9 cellular contexts compared by ENCODE assay signal in the genomic region with DNA sequence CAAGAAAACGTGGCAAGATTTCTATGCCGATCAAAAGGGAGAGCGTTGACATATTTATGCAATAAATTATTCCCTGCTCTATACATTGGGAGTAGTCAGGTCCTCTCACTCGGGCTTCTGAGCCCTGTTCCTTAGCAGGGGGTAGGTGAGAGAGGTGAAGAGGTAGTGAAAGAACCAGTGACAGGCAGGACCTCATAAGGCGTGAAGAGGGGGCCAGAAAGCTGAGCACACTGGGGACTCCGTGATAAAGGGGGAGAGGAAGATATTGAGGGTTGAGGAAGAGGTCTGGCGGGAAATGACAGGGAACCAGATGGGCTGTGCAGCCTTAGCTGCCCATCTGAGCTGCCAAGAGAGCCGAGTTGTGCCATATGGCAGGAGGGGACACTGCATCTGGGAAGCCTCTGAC. TPM values are rescaled to one million over a fixed set of nuclear protein-coding genes. Genes with fewer than 3 reads are reported as not detected.
DNase-seq lines count a peak whose midpoint lies in the region; ATAC-seq and TF ChIP-seq lines count a peak whose summit lies in the region.
"Had no signal": no experiment of that assay in that cellular context is flagged by ENCODE, and none has a peak within 500 bp of the region (broad histone marks: within the 10 kb centered on the region; RNA-seq: fewer than 3 reads in every experiment).

No MANE protein-coding gene starts in this region.

- intact Hi-C loops in OCI-LY7 (cut with micrococcal nuclease; ENCODE audit: unreplicated experiment) (loop anchor here (2.0 to 10.0 kb wide), 4 partner anchors 59 to 361 kb away; a partner anchor contains a TSS), esophagus muscularis mucosa (cut with DNase I) (loop anchor here (2.0 to 10.0 kb wide), 2 partner anchors 59 to 541 kb away; a partner anchor contains a TSS)

- H4K20me1 ChIP-seq in OCI-LY7 (ENCODE audit: insufficient read depth, low read length), result no peaks in the 10 kb centered on the region

- TF ChIP-seq CTCF in HEK293 (tag by site-specific recombination; IDR thresholded peaks at IDR 0.05) (no peak), OCI-LY7 (conservative IDR thresholded peaks at IDR 0.05; ENCODE audit: low read length) (no peak), esophagus muscularis mucosa (IDR thresholded peaks at IDR 0.05) (no peak)

- H3K27ac ChIP-seq in HEK293 (ENCODE audit: extremely low read depth, low read depth, low read length) (peak overlapping the region; percentile 38; the same call in 1 of the 2 replicates), OCI-LY7 (ENCODE audit: low read depth, low read length, poor library complexity, severe bottlenecking) (no peak overlapping the region), esophagus muscularis mucosa (replicated peaks in 1 of 4) (no peak overlapping the region)

- H3K4me2 ChIP-seq in OCI-LY7 (ENCODE audit: low read length) (peak overlapping the region; percentile 91), skeletal muscle satellite cell (ENCODE audit: low read length) (peak overlapping the region; percentile 98)

- TF ChIP-seq POLR2A in esophagus muscularis mucosa (IDR thresholded peaks at IDR 0.05; ENCODE audit: low read depth), result no peak

- no peaks in the 10 kb centered on the region for H3K9me2 ChIP-seq in OCI-LY7 (ENCODE audit: insufficient read depth, low read length)

- H3K9me3 ChIP-seq in HEK293 (ENCODE audit: control insufficient read depth, insufficient read depth, low read depth, low read length), result no peaks in the 10 kb centered on the region
- H3K9me3 ChIP-seq in OCI-LY7 (ENCODE audit: low read length), result no peaks in the 10 kb centered on the region
- no peaks in the 10 kb centered on the region for H3K9me3 ChIP-seq in esophagus muscularis mucosa
- no peaks in the 10 kb centered on the region for H3K9me3 ChIP-seq in skeletal muscle satellite cell (replicated peaks; ENCODE audit: low read length)

- no peak for DNase-seq in OCI-LY7 (ENCODE audit: low spot score)
- DNase-seq in esophagus muscularis mucosa (ENCODE audit: extremely low spot score), result peak; percentile 86
- no peak for DNase-seq in H4 (ENCODE audit: low spot score)
- no peak for DNase-seq in AG08396 (ENCODE audit: low spot score)

- CTCF ChIA-PET in HEK293 (lab: Yijun Ruan, JAX), result interaction anchor here (0.6 to 3.0 kb wide), 5 partner anchors 14 to 763 kb away, joined by 3 to 10 read pairs (median 4); a partner anchor contains a TSS
- CTCF ChIA-PET in OCI-LY7 (lab: Charles Lee; ENCODE audit: unreplicated experiment), result no interaction called here

- BruUV-seq in OCI-LY7 (replicated peaks; lab: Mats Ljungman, UMichigan), result no TSS peak

- H3K4me3 ChIP-seq in HEK293 (ENCODE audit: low read depth, low read length) (peak overlapping the region; percentile 36), OCI-LY7 (ENCODE audit: low read depth, low read length, poor library complexity, severe bottlenecking) (peak overlapping the region; percentile 67), esophagus muscularis mucosa (peak overlapping the region; percentile 51 to 64 (median 57)), skeletal muscle satellite cell (ENCODE audit: low read length) (peak overlapping the region; percentile 83)

- H3K79me2 ChIP-seq in OCI-LY7 (ENCODE audit: insufficient read depth, low read depth, low read length), result no peaks in the 10 kb centered on the region

- POLR2A ChIA-PET in HEK293 (lab: Yijun Ruan, JAX) (interaction anchor here (1.0 to 1.4 kb wide), 2 partner anchors 53 to 134 kb away, joined by 4 to 6 read pairs; a partner anchor contains a TSS), OCI-LY7 (lab: Charles Lee) (interaction anchor here (0.6 to 0.7 kb wide), 4 partner anchors 13 to 543 kb away, joined by 3 to 5 read pairs (median 4); no protein-coding TSS in a partner anchor)

- H3K27me3 ChIP-seq in esophagus muscularis mucosa, result peaks cover 8 to 83% (median 35%) of the 10 kb centered on the region in 4 donors
- peaks cover 33% of the 10 kb centered on the region for H3K27me3 ChIP-seq in skeletal muscle satellite cell (ENCODE audit: control insufficient read depth, insufficient read depth, low read length)

- WGBS in esophagus muscularis mucosa, result 15% methylated on average over 8 of the region's 8 CpGs

- no peaks in the 10 kb centered on the region for H3K36me3 ChIP-seq in HEK293 (ENCODE audit: control insufficient read depth in 2 of 2, insufficient read depth in 1 of 2, low read length in 2 of 2)
- H3K36me3 ChIP-seq in OCI-LY7 (ENCODE audit: insufficient read depth, low read length), result no peaks in the 10 kb centered on the region
- H3K36me3 ChIP-seq in esophagus muscularis mucosa, result no peaks in the 10 kb centered on the region
- H3K36me3 ChIP-seq in skeletal muscle satellite cell (ENCODE audit: insufficient read depth, low read length), result no peaks in the 10 kb centered on the region

- TF ChIP-seq EP300 in esophagus muscularis mucosa (IDR thresholded peaks at IDR 0.05), result no peak

- H2AFZ ChIP-seq in OCI-LY7 (ENCODE audit: low read length), result peak overlapping the region; percentile 86; the same call in 1 of the 2 replicates

- peak; percentile 18 for ATAC-seq in GM18498 (IDR thresholded peaks at IDR 0.05; ENCODE audit: unreplicated experiment)
- ATAC-seq in GM19467 (IDR thresholded peaks at IDR 0.05; ENCODE audit: unreplicated experiment), result no peak

- peak overlapping the region; percentile 68 for H3K9ac ChIP-seq in skeletal muscle satellite cell (ENCODE audit: low read depth, low read length)

- H3K4me1 ChIP-seq in HEK293 (ENCODE audit: control insufficient read depth, insufficient read depth, low read length) (no peaks in the 10 kb centered on the region; the same call in 1 of the 2 replicates), OCI-LY7 (ENCODE audit: insufficient read depth, low read length, poor library complexity, severe bottlenecking) (peaks cover 29% of the 10 kb centered on the region), esophagus muscularis mucosa (peaks cover 26 to 35% (median 32%) of the 10 kb centered on the region in 4 donors), skeletal muscle satellite cell (ENCODE audit: control insufficient read depth, insufficient read depth, low read length) (peaks cover 25% of the 10 kb centered on the region)

TF ChIP-seq in HEK293, 187 proteins besides CTCF, POLR2A, EP300 and RAD21 (continues in another document):
- peak; percentile 46; the same call in 1 of the 2 replicates for TF ChIP-seq ZBTB8A (tag by site-specific recombination; IDR thresholded peaks at IDR 0.05)
- TF ChIP-seq ZNF501 (tag by site-specific recombination; IDR thresholded peaks at IDR 0.05), result 0 out of 2 replicates have a peak, but pooled peaks have one; percentile 13
- TF ChIP-seq ZNF24 (tag by site-specific recombination; IDR thresholded peaks at IDR 0.05), result no peak
- TF ChIP-seq ZNF785 (tag by site-specific recombination; IDR thresholded peaks at IDR 0.05), result no peak
- no peak for TF ChIP-seq YY2 (tag by site-specific recombination; IDR thresholded peaks at IDR 0.05)
- TF ChIP-seq ZNF747 (tag by site-specific recombination; IDR thresholded peaks at IDR 0.05), result no peak
- TF ChIP-seq PRDM1 (tag by site-specific recombination; IDR thresholded peaks at IDR 0.05), result peak; percentile 63; the same call in 1 of the 2 replicates
- no peak for TF ChIP-seq ZNF19 (tag by site-specific recombination; IDR thresholded peaks at IDR 0.05; ENCODE audit: low read depth)
- TF ChIP-seq, protein P1, sequence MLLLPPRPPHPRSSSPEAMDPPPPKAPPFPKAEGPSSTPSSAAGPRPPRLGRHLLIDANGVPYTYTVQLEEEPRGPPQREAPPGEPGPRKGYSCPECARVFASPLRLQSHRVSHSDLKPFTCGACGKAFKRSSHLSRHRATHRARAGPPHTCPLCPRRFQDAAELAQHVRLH (tag by site-specific recombination; IDR thresholded peaks at IDR 0.05), result no peak
- TF ChIP-seq ZNF561 (tag by site-specific recombination; IDR thresholded peaks at IDR 0.05; ENCODE audit: borderline replicate concordance), result 0 out of 2 replicates have a peak, but pooled peaks have one; percentile 12
- no peak for TF ChIP-seq ZNF423 (tag by site-specific recombination; IDR thresholded peaks at IDR 0.05)
- TF ChIP-seq ZNF335 (tag by site-specific recombination; conservative IDR thresholded peaks at IDR 0.05), result peak; percentile 86
- TF ChIP-seq KLF1 (tag by site-specific recombination; IDR thresholded peaks at IDR 0.05), result no peak
- TF ChIP-seq GLIS2 (tag by site-specific recombination; IDR thresholded peaks at IDR 0.05), result peak; percentile 46; the same call in 1 of the 2 replicates
- TF ChIP-seq GLIS1 (tag by site-specific recombination; IDR thresholded peaks at IDR 0.05), result peak; percentile 89
- TF ChIP-seq ZNF302 (tag by site-specific recombination; IDR thresholded peaks at IDR 0.05; ENCODE audit: low read depth), result no peak
- no peak for TF ChIP-seq ZNF670 (tag by site-specific recombination; IDR thresholded peaks at IDR 0.05; ENCODE audit: low read depth)
- TF ChIP-seq ZNF560 (tag by site-specific recombination; IDR thresholded peaks at IDR 0.05; ENCODE audit: borderline replicate concordance), result no peak
- peak; percentile 24; the same call in 1 of the 2 replicates for TF ChIP-seq ZNF391 (tag by site-specific recombination; IDR thresholded peaks at IDR 0.05; ENCODE audit: borderline replicate concordance, low read depth)
- TF ChIP-seq SP7 (tag by site-specific recombination; IDR thresholded peaks at IDR 0.05), result peak; percentile 10; the same call in 1 of the 2 replicates
- TF ChIP-seq ZIC2 (tag by site-specific recombination; IDR thresholded peaks at IDR 0.05), result peak; percentile 63
- no peak for TF ChIP-seq ZNF404 (tag by site-specific recombination; IDR thresholded peaks at IDR 0.05)

RNA-seq across cellular contexts. Expression of a gene that starts 0.7 kb away (rescaled TPM):
- total RNA-seq in OCI-LY7 (2014; rRNA removed; shearing (Covaris generic)), result not detected in 2 replicates
- total RNA-seq in OCI-LY7 (2022), result not detected in 2 replicates
- total RNA-seq in esophagus muscularis mucosa, result not detected
- not detected in 2 replicates for total RNA-seq in skeletal muscle satellite cell (2012; rRNA removed)
- total RNA-seq in H4 (2014; rRNA removed; shearing (Covaris generic)), result not detected in 2 replicates

RNA-seq across cellular contexts. Expression of a gene that starts 13.7 kb away (rescaled TPM):
- total RNA-seq in OCI-LY7 (2014; rRNA removed; shearing (Covaris generic)), result not detected in 2 replicates
- total RNA-seq in OCI-LY7 (2022) (not detected in 2 replicates), esophagus muscularis mucosa (10 to 100 TPM in 1 of 4 donors, 1 to 10 TPM in 3; 8.4 to 12.5 (median 9.3) TPM)
- total RNA-seq in skeletal muscle satellite cell (2012; rRNA removed), result 90.8 and 98.3 TPM in 2 replicates
- total RNA-seq in H4 (2014; rRNA removed; shearing (Covaris generic)), result 129 and 152 TPM in 2 replicates
- total RNA-seq: activated CD8-positive, alpha-beta memory T cell treated with anti-CD3 and anti-CD28 coated beads for 36 hours had no signal

RNA-seq across cellular contexts. Expression of a gene that starts 53.4 kb away (rescaled TPM):
- total RNA-seq in OCI-LY7 (2014; rRNA removed; shearing (Covaris generic)), result not detected in 2 replicates
- total RNA-seq in OCI-LY7 (2022) (0.21 TPM in 1 of 2 replicates, not detected in the other), esophagus muscularis mucosa (not detected)
- total RNA-seq in skeletal muscle satellite cell (2012; rRNA removed), result 0.25 TPM in 1 of 2 replicates, not detected in the other
- total RNA-seq in H4 (2014; rRNA removed; shearing (Covaris generic)), result 0.21 and 0.48 TPM in 2 replicates

RNA-seq across cellular contexts. Expression of a gene that starts 59.7 kb away (rescaled TPM):
- total RNA-seq in OCI-LY7 (2014; rRNA removed; shearing (Covaris generic)), result 1.3 and 2.4 TPM in 2 replicates
- 2.3 and 3.3 TPM in 2 replicates for total RNA-seq in OCI-LY7 (2022)
- under 1 TPM in 1 of 4 donors, not detected in 3; 0.19 TPM for total RNA-seq in esophagus muscularis mucosa
- total RNA-seq in skeletal muscle satellite cell (2012; rRNA removed), result 0.22 TPM in 1 of 2 replicates, not detected in the other
- 1.4 and 2.4 TPM in 2 replicates for total RNA-seq in H4 (2014; rRNA removed; shearing (Covaris generic))
